ENCODE assay signal across 20 cellular contexts in genomic region chr19:50420127-50420526, GRCh38. TPM values are rescaled to one million over a fixed set of nuclear protein-coding genes. Genes with fewer than 3 reads are reported as not detected.
DNase-seq lines count a peak whose midpoint lies in the region; ATAC-seq, FAIRE-seq and TF ChIP-seq lines count a peak whose summit lies in the region.
"Had no signal": no experiment of that assay in that cellular context is flagged by ENCODE, and none has a peak within 500 bp of the region (broad histone marks: within the 10 kb centered on the region; RNA-seq: fewer than 3 reads in every experiment).

No MANE protein-coding gene starts in this region.

- no peak for FAIRE-seq in GM12878 (lab: Jason Lieb, UNC)

- H3K36me3 ChIP-seq in ES-I3 (ENCODE audit: insufficient read depth, low read length), result no peaks in the 10 kb centered on the region
- peaks cover 7 to 9% of the 10 kb centered on the region in 2 experiments; a peak in 3 of 4 replicates for H3K36me3 ChIP-seq in GM12878 (ENCODE audit: control insufficient read depth in 2 of 2, insufficient read depth in 2 of 2, low read length in 1 of 2)
- H3K36me3 ChIP-seq: upper lobe of right lung had no signal

- no peak overlapping the region for H2BK20ac ChIP-seq in H9 (ENCODE audit: low read depth, low read length, poor library complexity, severe bottlenecking)

- no CpG with 5 or more reads among the region's 3 CpGs for WGBS in H9 (ENCODE audit: extremely low coverage, insufficient read length, low lambda C conversion rate)
- 3% methylated on average over 3 of the region's 3 CpGs for WGBS in GM12878 (ENCODE audit: insufficient coverage, insufficient replicate concordance, low lambda C conversion rate, missing lambda C conversion rate)

- H3K9me3 ChIP-seq in ES-I3 (ENCODE audit: control insufficient read depth, insufficient read depth, low read length) (no peaks in the 10 kb centered on the region), H9 (ENCODE audit: control insufficient read depth, low read depth, low read length) (no peaks in the 10 kb centered on the region), GM12878 (replicated peaks; ENCODE audit: control insufficient read depth, insufficient read depth, low read length) (no peaks in the 10 kb centered on the region)
- H3K9me3 ChIP-seq: body of pancreas, SK-N-SH, upper lobe of right lung had no signal

- H2AK5ac ChIP-seq in H9 (ENCODE audit: insufficient read length, low read length), result no peak overlapping the region

- no peak overlapping the region for H3K56ac ChIP-seq in H9 (ENCODE audit: insufficient read length, low read depth, low read length)

- no peak overlapping the region for H2BK12ac ChIP-seq in H9 (ENCODE audit: insufficient read length, low read depth, low read length)

- H2AFZ ChIP-seq in H9 (ENCODE audit: low read length), result no peak overlapping the region
- H2AFZ ChIP-seq in GM12878 (ENCODE audit: control insufficient read depth, low read depth, low read length), result no peak overlapping the region
- H2AFZ ChIP-seq: hepatocyte had no signal

- H2BK120ac ChIP-seq in H9 (ENCODE audit: low read depth, low read length, poor library complexity, severe bottlenecking), result no peak overlapping the region

- H3K36me3 Mint-ChIP-seq in H9 (ENCODE audit: insufficient read depth in 1 of 3, low read depth in 3 of 3), result peaks cover 0 to 22% (median 7%) of the 10 kb centered on the region in 3 experiments; a peak in 3 of 7 replicates
- H3K36me3 Mint-ChIP-seq in natural killer cell, result no peaks in the 10 kb centered on the region

- RAD21 ChIA-PET in GM12878 (lab: Charles Lee; ENCODE audit: unreplicated experiment), result interaction anchor here (1.4 to 2.7 kb wide), 4 partner anchors 36 to 63 kb away, joined by 3 to 8 read pairs (median 6); partner anchors contain the start of genes NAPSA and POLD1

- H3K14ac ChIP-seq in H9 (ENCODE audit: insufficient read depth, low read length), result no peak overlapping the region

- no peak for TF ChIP-seq CTCF in H9 (conservative IDR thresholded peaks at IDR 0.05)
- TF ChIP-seq CTCF in GM12878 (IDR thresholded peaks at IDR 0.05 in 2 of 3, conservative IDR thresholded peaks at IDR 0.05 in 1 of 3; ENCODE audit: control insufficient read depth in 2 of 3, extremely low read depth in 1 of 3, insufficient read depth in 1 of 3, low read depth in 3 of 3, low read length in 3 of 3), result no peak
- TF ChIP-seq CTCF in natural killer cell (IDR thresholded peaks at IDR 0.05), result no peak

- TF ChIP-seq RAD21 in GM12878 (IDR thresholded peaks at IDR 0.05; ENCODE audit: insufficient read depth, low read depth, low read length), result no peak

- H4K5ac ChIP-seq in H9 (ENCODE audit: insufficient read length, low read depth, low read length), result no peak overlapping the region

- H3K79me2 ChIP-seq in H9 (ENCODE audit: insufficient read depth, low read length) (peaks cover 3% of the 10 kb centered on the region; the same call in 1 of the 2 replicates), GM12878 (ENCODE audit: control insufficient read depth, insufficient read depth, low read length) (peaks cover 33% of the 10 kb centered on the region)
- H3K79me2 ChIP-seq: hepatocyte had no signal

- H3K79me1 ChIP-seq in H9 (ENCODE audit: insufficient read depth, low read depth, low read length, poor library complexity, severe bottlenecking), result no peaks in the 10 kb centered on the region

- H3K23ac ChIP-seq in H9 (ENCODE audit: insufficient read length, low read depth, low read length), result no peak overlapping the region

- peaks cover 9% of the 10 kb centered on the region for H3K27me3 Mint-ChIP-seq in H9 (ENCODE audit: low read depth)
- peaks cover 23 to 27% of the 10 kb centered on the region in 2 donors for H3K27me3 Mint-ChIP-seq in natural killer cell (ENCODE audit: low read depth in 2 of 2)

- SMC1A ChIA-PET in GM12878 (lab: Charles Lee; ENCODE audit: uncharacterized antibody, unreplicated experiment), result interaction anchor here (1.0 to 2.1 kb wide), 5 partner anchors 11 to 78 kb away, joined by 3 to 10 read pairs (median 4); partner anchors contain the start of gene POLD1

- peak overlapping the region; percentile 78 for H3K4me3 ChIP-seq in GM12878
- H3K4me3 ChIP-seq: body of pancreas, coronary artery, hepatocyte, upper lobe of right lung had no signal

- intact Hi-C loops in GM12878 (cut with micrococcal nuclease; ENCODE audit: unreplicated experiment) (no loop called here), natural killer cell (cut with micrococcal nuclease) (no loop called here)

- H3K4me2 ChIP-seq in H9 (ENCODE audit: insufficient read depth, insufficient read length, low read length) (peak overlapping the region; percentile 93), GM12878 (ENCODE audit: control insufficient read depth, insufficient read depth) (peak overlapping the region; percentile 61)
- H3K4me2 ChIP-seq: hepatocyte, SK-N-SH had no signal

- H3T11ph ChIP-seq in H9 (ENCODE audit: low read length), result no peak overlapping the region

- H3K9ac ChIP-seq in ES-I3 (ENCODE audit: low read depth, low read length) (peak overlapping the region; percentile 48; the same call in 1 of the 2 replicates), H9 (ENCODE audit: extremely low read depth, insufficient read length, low read length) (no peak overlapping the region), GM12878 (ENCODE audit: control insufficient read depth, insufficient read depth, low read length) (peak overlapping the region; percentile 60)
- H3K9ac ChIP-seq: SK-N-SH had no signal

- H4K20me1 ChIP-seq in H9 (ENCODE audit: control insufficient read depth, insufficient read depth, insufficient read length), result no peaks in the 10 kb centered on the region
- H4K20me1 ChIP-seq in GM12878 (ENCODE audit: control insufficient read depth, insufficient read depth), result peaks cover 4% of the 10 kb centered on the region

- CTCF ChIA-PET in GM12878 (lab: Yijun Ruan, JAX), result interaction anchor here (1.3 to 3.1 kb wide), 6 partner anchors 40 to 136 kb away, joined by 3 to 19 read pairs (median 6); no protein-coding TSS in a partner anchor

- peak overlapping the region in 2 of 3 experiments; percentile 8 to 15; a peak in 1 of 7 replicates for H3K27ac Mint-ChIP-seq in H9
- H3K27ac Mint-ChIP-seq in natural killer cell, result peak overlapping the region in 1 of 2 donors; percentile 29
- H3K27ac Mint-ChIP-seq: activated naive CD4-positive, alpha-beta T cell treated with anti-CD3 and anti-CD28 coated beads, Interleukin-2, amount 10 ng/mL, durations not matched to agents 7 days and 5 days; HFFc6; mesothelial cell of epicardium had no signal

- H3K9me3 Mint-ChIP-seq in H9, result peaks cover 0 to 3% of the 10 kb centered on the region in 2 experiments; a peak in 1 of 5 replicates
- H3K9me3 Mint-ChIP-seq in natural killer cell, result no peaks in the 10 kb centered on the region
- H3K9me3 Mint-ChIP-seq: activated naive CD4-positive, alpha-beta T cell treated with anti-CD3 and anti-CD28 coated beads, Interleukin-2, amount 10 ng/mL, durations not matched to agents 7 days and 5 days; HFFc6; mesothelial cell of epicardium had no signal

- H2BK15ac ChIP-seq in H9 (ENCODE audit: low read depth, low read length), result no peak overlapping the region

- DNase-seq in H9 (no peak), GM12878 (ENCODE audit: low read depth, low spot score) (no peak), natural killer cell (no peak), substantia nigra (lab: John Stamatoyannopoulos, UW) (no peak)
- DNase-seq: activated naive CD4-positive, alpha-beta T cell treated with anti-CD3 and anti-CD28 coated beads, Interleukin-2, amount 10 ng/mL, durations not matched to agents 7 days and 5 days; body of pancreas; HFFc6; NCI-H1436; NCI-H2171 treated with DMSO at 0.1 percent for 48 hours; NCI-H748 treated with DMSO at 0.1 percent for 48 hours; nucleus accumbens; SK-N-SH; T1000; upper lobe of right lung had no signal

- H3K4me1 Mint-ChIP-seq in H9, result peaks cover 20 to 24% of the 10 kb centered on the region in 2 experiments
- peaks cover 12 to 22% of the 10 kb centered on the region in 2 donors for H3K4me1 Mint-ChIP-seq in natural killer cell

- no peak overlapping the region for H4K91ac ChIP-seq in H9 (ENCODE audit: insufficient read length, low read depth, low read length)

- ATAC-seq in GM12878, result no peak
- ATAC-seq in natural killer cell, result peak in 2 of 3 donors; percentile 37 to 64
- no peak for ATAC-seq in activated CD4-positive, CD25-positive, alpha-beta regulatory T cell treated with anti-CD3 and anti-CD28 coated beads, Interleukin-2, amount 50 U/mL, for 24 hours
- no peak for ATAC-seq in HG03280 (IDR thresholded peaks at IDR 0.05; ENCODE audit: unreplicated experiment)
- ATAC-seq: body of pancreas, upper lobe of right lung had no signal

- H3K27me3 ChIP-seq in H9 (ENCODE audit: insufficient read depth, low read length), result no peaks in the 10 kb centered on the region
- H3K27me3 ChIP-seq in GM12878 (replicated peaks in 1 of 2; ENCODE audit: control insufficient read depth in 2 of 2, insufficient read depth in 2 of 2, low read length in 1 of 2), result no peaks in the 10 kb centered on the region
- H3K27me3 ChIP-seq: body of pancreas had no signal

- H3K4me3 Mint-ChIP-seq in H9 (peak overlapping the region; percentile 77 to 90), natural killer cell (no peak overlapping the region)
- H3K4me3 Mint-ChIP-seq: activated naive CD4-positive, alpha-beta T cell treated with anti-CD3 and anti-CD28 coated beads, Interleukin-2, amount 10 ng/mL, durations not matched to agents 7 days and 5 days; HFFc6; mesothelial cell of epicardium had no signal

- no peak overlapping the region for H4K8ac ChIP-seq in H9 (replicated peaks; ENCODE audit: insufficient read length, low read depth, low read length)

- TF ChIP-seq EP300 in GM12878 (IDR thresholded peaks at IDR 0.05; ENCODE audit: borderline replicate concordance in 1 of 2, control insufficient read depth in 1 of 2, low read depth in 2 of 2, low read length in 2 of 2), result no peak

- H3K23me2 ChIP-seq in H9 (ENCODE audit: insufficient read length, low read depth, low read length, poor library complexity, severe bottlenecking), result peaks cover 15% of the 10 kb centered on the region

- no peak overlapping the region for H2BK5ac ChIP-seq in H9 (ENCODE audit: insufficient read length, low read length)

- BruUV-seq in GM12878 (replicated peaks; lab: Mats Ljungman, UMichigan), result no TSS peak

- peaks cover 8% of the 10 kb centered on the region; the same call in 1 of the 2 replicates for H3K4me1 ChIP-seq in ES-I3 (ENCODE audit: insufficient read depth, low read length)
- no peaks in the 10 kb centered on the region for H3K4me1 ChIP-seq in H9 (ENCODE audit: insufficient read depth, low read length)
- peaks cover 41% of the 10 kb centered on the region for H3K4me1 ChIP-seq in GM12878 (ENCODE audit: control insufficient read depth, insufficient read depth, low read length)
- H3K4me1 ChIP-seq: upper lobe of right lung had no signal

- H3K4ac ChIP-seq in H9 (ENCODE audit: low read depth, low read length), result no peak overlapping the region

- H3K27ac ChIP-seq in H9 (ENCODE audit: insufficient read length, low read depth, low read length) (no peak overlapping the region), GM12878 (ENCODE audit: control insufficient read depth, insufficient read depth) (peak overlapping the region; percentile 79), substantia nigra (ENCODE audit: low read depth, low read length, poor library complexity, severe bottlenecking) (no peak overlapping the region)
- H3K27ac ChIP-seq: body of pancreas, coronary artery, hepatocyte, upper lobe of right lung had no signal

- no peak for TF ChIP-seq POLR2A in GM12878 (IDR thresholded peaks at IDR 0.05; ENCODE audit: low read depth, low read length)

- in situ Hi-C loops in GM12878 (cut with MboI), result no loop called here

- no peak overlapping the region for H3K18ac ChIP-seq in H9 (ENCODE audit: insufficient read length, low read depth, low read length)

- POLR2A ChIA-PET in GM12878 (lab: Charles Lee), result interaction anchor here (1.0 to 4.8 kb wide), 7 partner anchors 9 to 525 kb away, joined by 3 to 26 read pairs (median 6); partner anchors contain the start of gene POLD1

RNA-seq across cellular contexts. Expression of gene SPIB, which starts 1.4 kb away (rescaled TPM):
- 30.2 and 33.3 TPM in 2 replicates for total RNA-seq in H9 (2021)
- total RNA-seq in GM12878 (2013; cell fraction: nucleolus; rRNA removed), result 116 and 119 TPM in 2 replicates
- total RNA-seq in GM12878 (2014; rRNA removed), result 106 and 123 TPM in 2 replicates
- total RNA-seq in GM12878 (2014; rRNA removed; fragmentation: Illumina TruSeq; extraction: Trizol), result 28.3 and 30.4 TPM in 2 replicates
- 85.0 and 90.7 TPM in 2 replicates for total RNA-seq in GM12878 (2021)
- polyA plus RNA-seq in GM12878 (2011; ENCODE audit: low read depth), result 21.0 TPM
- 22.6 and 58.4 TPM in 2 replicates for polyA plus RNA-seq in GM12878 (2011; rRNA removed)
- polyA plus RNA-seq in GM12878 (2011; cell fraction: cytosol; rRNA removed), result 61.5 and 78.6 TPM in 2 replicates
- polyA plus RNA-seq in GM12878 (2011; cell fraction: nucleus; rRNA removed), result 96.6 and 113 TPM in 2 replicates
- 79.6 and 82.0 TPM in 2 replicates for polyA plus RNA-seq in GM12878 (2012)
- polyA plus RNA-seq in GM12878 (2014; fragmentation: Illumina TruSeq; extraction: Trizol), result 22.0 and 34.8 TPM in 2 replicates
- 10 to 100 TPM in 1 of 2 experiments, 1 to 10 TPM in 1; 3.5 to 14.0 TPM for polyA plus RNA-seq in GM12878 (2014; fragmentation: Nextera tagmentation; extraction: Ambion mirVana)
- 89.3 and 90.4 TPM in 2 replicates for polyA plus RNA-seq in GM12878 (2014; rRNA removed)
- 10 to 100 TPM; 53.6 to 60.2 TPM for polyA plus RNA-seq in GM12878 (2016; fragmentation: Nextera tagmentation; extraction: Ambion mirVana)
- 18.7 and 54.2 TPM in 2 replicates for polyA minus RNA-seq in GM12878 (2011; rRNA and poly(A)+ RNA removed)
- 27.6 and 31.1 TPM in 2 replicates for polyA minus RNA-seq in GM12878 (2011; cell fraction: cytosol; rRNA and poly(A)+ RNA removed)
- polyA minus RNA-seq in GM12878 (2011; cell fraction: nucleus; rRNA and poly(A)+ RNA removed), result 22.6 and 47.1 TPM in 2 replicates
- 1 to 10 TPM in 1 of 3 donors, under 1 TPM in 2; 0.77 to 2.8 (median 0.78) TPM for total RNA-seq in natural killer cell
- total RNA-seq: HFFc6 had no signal
- polyA plus RNA-seq: SK-N-SH had no signal

RNA-seq across cellular contexts. Expression of gene MYBPC2, which starts 12.6 kb away (rescaled TPM):
- total RNA-seq in H9 (2021), result 3.8 and 4.9 TPM in 2 replicates
- total RNA-seq in GM12878 (2013; cell fraction: nucleolus; rRNA removed), result 0.42 and 0.54 TPM in 2 replicates
- total RNA-seq in GM12878 (2014; rRNA removed), result 0.49 and 0.51 TPM in 2 replicates
- total RNA-seq in GM12878 (2014; rRNA removed; fragmentation: Illumina TruSeq; extraction: Trizol), result 0.37 and 0.67 TPM in 2 replicates
- 0.90 and 1.4 TPM in 2 replicates for total RNA-seq in GM12878 (2021)
- 0.70 TPM for polyA plus RNA-seq in GM12878 (2011; ENCODE audit: low read depth)
- 0.06 and 0.15 TPM in 2 replicates for polyA plus RNA-seq in GM12878 (2011; rRNA removed)
- 0.21 and 0.33 TPM in 2 replicates for polyA plus RNA-seq in GM12878 (2011; cell fraction: cytosol; rRNA removed)
- 0.56 and 0.58 TPM in 2 replicates for polyA plus RNA-seq in GM12878 (2011; cell fraction: nucleus; rRNA removed)
- 1.8 and 2.0 TPM in 2 replicates for polyA plus RNA-seq in GM12878 (2012)
- 0.56 and 0.73 TPM in 2 replicates for polyA plus RNA-seq in GM12878 (2014; fragmentation: Illumina TruSeq; extraction: Trizol)
- polyA plus RNA-seq in GM12878 (2014; fragmentation: Nextera tagmentation; extraction: Ambion mirVana), result under 1 TPM; 0.09 to 0.10 TPM
- 0.65 and 0.72 TPM in 2 replicates for polyA plus RNA-seq in GM12878 (2014; rRNA removed)
- 1 to 10 TPM; 1.9 to 2.6 TPM for polyA plus RNA-seq in GM12878 (2016; fragmentation: Nextera tagmentation; extraction: Ambion mirVana)
- 0.10 and 0.15 TPM in 2 replicates for polyA minus RNA-seq in GM12878 (2011; rRNA and poly(A)+ RNA removed)
- not detected in 2 replicates for polyA minus RNA-seq in GM12878 (2011; cell fraction: cytosol; rRNA and poly(A)+ RNA removed)
- 0.12 TPM in 1 of 2 replicates, not detected in the other for polyA minus RNA-seq in GM12878 (2011; cell fraction: nucleus; rRNA and poly(A)+ RNA removed)
- total RNA-seq in natural killer cell, result under 1 TPM in 2 of 3 donors, not detected in 1; 0.09 to 0.15 TPM
- total RNA-seq: body of pancreas, HFFc6 had no signal
- polyA plus RNA-seq: hepatocyte, SK-N-SH had no signal

RNA-seq across cellular contexts. Expression of gene POLD1, which starts 36.0 kb away (rescaled TPM):
- total RNA-seq in H9 (2021), result 165 and 178 TPM in 2 replicates
- 45.1 and 55.2 TPM in 2 replicates for total RNA-seq in GM12878 (2013; cell fraction: nucleolus; rRNA removed)
- 121 and 141 TPM in 2 replicates for total RNA-seq in GM12878 (2014; rRNA removed)
- total RNA-seq in GM12878 (2014; rRNA removed; fragmentation: Illumina TruSeq; extraction: Trizol), result 28.6 and 31.8 TPM in 2 replicates
- total RNA-seq in GM12878 (2021), result 146 and 165 TPM in 2 replicates
- 15.5 TPM for polyA plus RNA-seq in GM12878 (2011; ENCODE audit: low read depth)
- 10.4 and 25.7 TPM in 2 replicates for polyA plus RNA-seq in GM12878 (2011; rRNA removed)
- polyA plus RNA-seq in GM12878 (2011; cell fraction: cytosol; rRNA removed), result 47.4 and 83.0 TPM in 2 replicates
- 231 and 322 TPM in 2 replicates for polyA plus RNA-seq in GM12878 (2011; cell fraction: nucleus; rRNA removed)
- polyA plus RNA-seq in GM12878 (2012), result 51.0 and 61.8 TPM in 2 replicates
- 1.9 and 18.1 TPM in 2 replicates for polyA plus RNA-seq in GM12878 (2014; fragmentation: Illumina TruSeq; extraction: Trizol)
- 1 to 10 TPM in 1 of 2 experiments, under 1 TPM in 1; 0.76 to 6.5 TPM for polyA plus RNA-seq in GM12878 (2014; fragmentation: Nextera tagmentation; extraction: Ambion mirVana)
- polyA plus RNA-seq in GM12878 (2014; rRNA removed), result 95.1 and 110 TPM in 2 replicates
- polyA plus RNA-seq in GM12878 (2016; fragmentation: Nextera tagmentation; extraction: Ambion mirVana), result 100 to 1,000 TPM; 111 to 118 TPM
- polyA minus RNA-seq in GM12878 (2011; rRNA and poly(A)+ RNA removed), result 34.5 and 105 TPM in 2 replicates
- polyA minus RNA-seq in GM12878 (2011; cell fraction: cytosol; rRNA and poly(A)+ RNA removed), result 65.4 and 72.3 TPM in 2 replicates
- 50.1 and 97.2 TPM in 2 replicates for polyA minus RNA-seq in GM12878 (2011; cell fraction: nucleus; rRNA and poly(A)+ RNA removed)
- total RNA-seq in natural killer cell, result 10 to 100 TPM; 26.1 to 32.0 (median 30.2) TPM

RNA-seq across cellular contexts. Expression of gene NR1H2, which starts 43.9 kb away (rescaled TPM):
- total RNA-seq in H9 (2021) (33.2 and 35.8 TPM in 2 replicates), GM12878 (2014; rRNA removed) (44.8 and 45.2 TPM in 2 replicates), GM12878 (2014; rRNA removed; fragmentation: Illumina TruSeq; extraction: Trizol) (15.6 and 17.2 TPM in 2 replicates), GM12878 (2021) (43.3 and 44.5 TPM in 2 replicates), natural killer cell (100 to 1,000 TPM; 185 to 217 (median 211) TPM)
- total RNA-seq in GM12878 (2013; cell fraction: nucleolus; rRNA removed), result 40.9 and 43.5 TPM in 2 replicates
- 12.3 TPM for polyA plus RNA-seq in GM12878 (2011; ENCODE audit: low read depth)
- polyA plus RNA-seq in GM12878 (2011; rRNA removed) (12.3 and 26.9 TPM in 2 replicates), GM12878 (2014; fragmentation: Illumina TruSeq; extraction: Trizol) (1.8 and 16.2 TPM in 2 replicates), GM12878 (2014; fragmentation: Nextera tagmentation; extraction: Ambion mirVana) (1 to 10 TPM in 1 of 2 experiments, under 1 TPM in 1; 0.05 to 1.3 TPM), GM12878 (2014; rRNA removed) (52.4 and 53.3 TPM in 2 replicates), GM12878 (2016; fragmentation: Nextera tagmentation; extraction: Ambion mirVana) (10 to 100 TPM; 45.7 to 54.2 TPM)
- polyA plus RNA-seq in GM12878 (2011; cell fraction: cytosol; rRNA removed), result 35.8 and 59.6 TPM in 2 replicates
- polyA plus RNA-seq in GM12878 (2011; cell fraction: nucleus; rRNA removed), result 90.2 and 96.1 TPM in 2 replicates
- 46.7 and 49.3 TPM in 2 replicates for polyA plus RNA-seq in GM12878 (2012)
- polyA minus RNA-seq in GM12878 (2011; rRNA and poly(A)+ RNA removed), result 19.2 and 26.2 TPM in 2 replicates
- polyA minus RNA-seq in GM12878 (2011; cell fraction: cytosol; rRNA and poly(A)+ RNA removed), result 13.5 and 15.4 TPM in 2 replicates
- polyA minus RNA-seq in GM12878 (2011; cell fraction: nucleus; rRNA and poly(A)+ RNA removed), result 17.4 and 27.1 TPM in 2 replicates

RNA-seq across cellular contexts. Expression of gene NAPSA, which starts 54.7 kb away (rescaled TPM):
- total RNA-seq in H9 (2021) (0.33 and 0.44 TPM in 2 replicates), GM12878 (2014; rRNA removed) (20.1 and 20.6 TPM in 2 replicates), GM12878 (2014; rRNA removed; fragmentation: Illumina TruSeq; extraction: Trizol) (12.3 and 14.5 TPM in 2 replicates), GM12878 (2021) (18.2 and 19.2 TPM in 2 replicates), natural killer cell (1 to 10 TPM in 1 of 3 donors, under 1 TPM in 2; 0.94 to 1.3 (median 0.95) TPM)
- total RNA-seq in GM12878 (2013; cell fraction: nucleolus; rRNA removed), result 19.2 and 19.9 TPM in 2 replicates
- 30.5 TPM for polyA plus RNA-seq in GM12878 (2011; ENCODE audit: low read depth)
- polyA plus RNA-seq in GM12878 (2011; rRNA removed) (30.8 and 45.4 TPM in 2 replicates), GM12878 (2014; fragmentation: Illumina TruSeq; extraction: Trizol) (13.8 and 15.3 TPM in 2 replicates), GM12878 (2014; fragmentation: Nextera tagmentation; extraction: Ambion mirVana) (10 to 100 TPM in 1 of 2 experiments, 1 to 10 TPM in 1; 6.7 to 15.2 TPM), GM12878 (2014; rRNA removed) (21.6 and 22.4 TPM in 2 replicates), GM12878 (2016; fragmentation: Nextera tagmentation; extraction: Ambion mirVana) (10 to 100 TPM; 17.0 to 17.2 TPM)
- 65.3 and 79.7 TPM in 2 replicates for polyA plus RNA-seq in GM12878 (2011; cell fraction: cytosol; rRNA removed)
- 86.1 and 106 TPM in 2 replicates for polyA plus RNA-seq in GM12878 (2011; cell fraction: nucleus; rRNA removed)
- 15.8 and 49.6 TPM in 2 replicates for polyA plus RNA-seq in GM12878 (2012)
- 20.5 and 43.9 TPM in 2 replicates for polyA minus RNA-seq in GM12878 (2011; rRNA and poly(A)+ RNA removed)
- 10.6 and 14.8 TPM in 2 replicates for polyA minus RNA-seq in GM12878 (2011; cell fraction: cytosol; rRNA and poly(A)+ RNA removed)
- polyA minus RNA-seq in GM12878 (2011; cell fraction: nucleus; rRNA and poly(A)+ RNA removed), result 11.8 and 16.9 TPM in 2 replicates

Comparison
In these comparisons a context has a peak if more than half of its experiments do, and no peak if none do; other contexts are left out.
1. ATAC-seq: peak in natural killer cell (2 of 3); none in GM12878 (single experiment), activated CD4-positive, CD25-positive, alpha-beta regulatory T cell treated with anti-CD3 and anti-CD28 coated beads, Interleukin-2, amount 50 U/mL, for 24 hours (0 of 2) and HG03280 (single experiment).